In genomic region chr9:68832853-68833518, GRCh38 we compare ENCODE assay signal across 16 cellular contexts.
A peak's percentile ranks its signal among the peaks of the same experiment; 100 is the strongest.
DNase-seq lines count a peak whose midpoint lies in the region; ATAC-seq and TF ChIP-seq lines count a peak whose summit lies in the region.
"Had no signal": no experiment of that assay in that cellular context is flagged by ENCODE, and none has a peak within 500 bp of the region (broad histone marks: within the 10 kb centered on the region; RNA-seq: fewer than 3 reads in every experiment).

No MANE protein-coding gene starts in this region.

- no peak for ATAC-seq in stimulated activated naive B cell treated with anti-CD40 and anti-IgM and Interleukin-4, amounts not matched to agents 10 μg/mL and 1 μg/mL and 100 μg/mL, for 72 hours (replicated peaks)
- ATAC-seq in HG02623 (IDR thresholded peaks at IDR 0.05; ENCODE audit: unreplicated experiment) = no peak

- no peak for TF ChIP-seq CTCF in coronary artery (IDR thresholded peaks at IDR 0.05)

- peak overlapping the region; percentile 18 to 74 for H3K27ac ChIP-seq in coronary artery
- H3K27ac ChIP-seq: RWPE1 had no signal

- no peak overlapping the region for H3K4me3 Mint-ChIP-seq in stimulated activated naive B cell treated with anti-CD40 and anti-IgM and Interleukin-4, amounts not matched to agents 10 μg/mL and 1 μg/mL and 100 μg/mL, for 72 hours
- H3K4me3 Mint-ChIP-seq: CD14-positive monocyte, IgD-negative memory B cell had no signal

- peaks cover 28 to 53% of the 10 kb centered on the region in 2 donors for H3K36me3 Mint-ChIP-seq in stimulated activated naive B cell treated with anti-CD40 and anti-IgM and Interleukin-4, amounts not matched to agents 10 μg/mL and 1 μg/mL and 100 μg/mL, for 72 hours

- H3K27me3 Mint-ChIP-seq in stimulated activated naive B cell treated with anti-CD40 and anti-IgM and Interleukin-4, amounts not matched to agents 10 μg/mL and 1 μg/mL and 100 μg/mL, for 72 hours = no peaks in the 10 kb centered on the region
- H3K27me3 Mint-ChIP-seq: IgD-negative memory B cell had no signal

- H3K4me1 Mint-ChIP-seq in stimulated activated naive B cell treated with anti-CD40 and anti-IgM and Interleukin-4, amounts not matched to agents 10 μg/mL and 1 μg/mL and 100 μg/mL, for 72 hours = peaks cover 9 to 13% of the 10 kb centered on the region in 2 donors
- H3K4me1 Mint-ChIP-seq: CD14-positive monocyte had no signal

- DNase-seq in Daoy (ENCODE audit: low read depth) = peak; percentile 16
- DNase-seq in NCI-H226 = peak; percentile 2
- no peak for DNase-seq in coronary artery (ENCODE audit: low spot score)
- DNase-seq in stimulated activated naive B cell treated with anti-CD40 and anti-IgM and Interleukin-4, amounts not matched to agents 10 μg/mL and 1 μg/mL and 100 μg/mL, for 72 hours = no peak
- DNase-seq in hypothalamus (lab: John Stamatoyannopoulos, UW) = no peak
- no peak for DNase-seq in SHP77 treated with DMSO at 0.1 percent for 48 hours (lab: John Stamatoyannopoulos, UW)
- DNase-seq: Caco-2; MV-4-11; NCI-H1417 treated with DMSO at 0.1 percent for 48 hours; NCI-H1930; NCI-H446; NK-92 treated with Interleukin-12 subunit alpha and Interleukin-12 subunit beta, amount 100 ng/mL, for 24 hours had no signal

- H3K27ac Mint-ChIP-seq in stimulated activated naive B cell treated with anti-CD40 and anti-IgM and Interleukin-4, amounts not matched to agents 10 μg/mL and 1 μg/mL and 100 μg/mL, for 72 hours = peak overlapping the region; percentile 38
- H3K27ac Mint-ChIP-seq: IgD-negative memory B cell had no signal

- no peak overlapping the region for H3K4me3 ChIP-seq in coronary artery

- H3K9me3 Mint-ChIP-seq in stimulated activated naive B cell treated with anti-CD40 and anti-IgM and Interleukin-4, amounts not matched to agents 10 μg/mL and 1 μg/mL and 100 μg/mL, for 72 hours = no peaks in the 10 kb centered on the region
- H3K9me3 Mint-ChIP-seq: CD14-positive monocyte, IgD-negative memory B cell had no signal

Comparison
In these comparisons a context has a peak if more than half of its experiments do, and no peak if none do; other contexts are left out.
1. DNase-seq: peak in Daoy (single experiment) and NCI-H226 (single experiment); none in coronary artery (single experiment), stimulated activated naive B cell treated with anti-CD40 and anti-IgM and Interleukin-4, amounts not matched to agents 10 μg/mL and 1 μg/mL and 100 μg/mL, for 72 hours (single experiment), hypothalamus (0 of 51) and SHP77 treated with DMSO at 0.1 percent for 48 hours (single experiment).